ENCODE assay signal across 1 cellular context in the genomic region with DNA sequence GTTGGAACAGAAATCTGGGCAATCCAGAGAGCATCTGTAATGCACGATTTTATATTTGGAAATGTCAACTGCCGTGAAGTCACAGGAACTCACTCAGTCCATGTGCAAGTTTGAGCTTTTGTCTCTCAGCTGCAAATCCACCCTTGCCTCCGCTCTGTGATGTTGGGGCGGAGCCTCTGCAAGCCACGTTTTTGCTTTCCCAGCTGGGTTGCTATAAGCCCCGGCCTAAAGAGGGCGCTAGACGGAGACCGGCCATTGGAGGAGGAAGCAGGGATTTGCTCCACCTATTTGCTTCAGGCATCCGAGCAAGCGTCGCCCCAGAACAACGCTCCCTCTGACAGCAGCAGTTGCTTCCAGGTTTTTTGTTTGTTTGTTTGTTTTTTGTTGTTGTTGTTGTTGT.
TF ChIP-seq lines count a peak whose summit lies in the region.

No MANE protein-coding gene starts in this region.

TF ChIP-seq in WTC11, 78 proteins besides CTCF, POLR2A, EP300 and RAD21 (continued from another document):
- TF ChIP-seq, protein P1, sequence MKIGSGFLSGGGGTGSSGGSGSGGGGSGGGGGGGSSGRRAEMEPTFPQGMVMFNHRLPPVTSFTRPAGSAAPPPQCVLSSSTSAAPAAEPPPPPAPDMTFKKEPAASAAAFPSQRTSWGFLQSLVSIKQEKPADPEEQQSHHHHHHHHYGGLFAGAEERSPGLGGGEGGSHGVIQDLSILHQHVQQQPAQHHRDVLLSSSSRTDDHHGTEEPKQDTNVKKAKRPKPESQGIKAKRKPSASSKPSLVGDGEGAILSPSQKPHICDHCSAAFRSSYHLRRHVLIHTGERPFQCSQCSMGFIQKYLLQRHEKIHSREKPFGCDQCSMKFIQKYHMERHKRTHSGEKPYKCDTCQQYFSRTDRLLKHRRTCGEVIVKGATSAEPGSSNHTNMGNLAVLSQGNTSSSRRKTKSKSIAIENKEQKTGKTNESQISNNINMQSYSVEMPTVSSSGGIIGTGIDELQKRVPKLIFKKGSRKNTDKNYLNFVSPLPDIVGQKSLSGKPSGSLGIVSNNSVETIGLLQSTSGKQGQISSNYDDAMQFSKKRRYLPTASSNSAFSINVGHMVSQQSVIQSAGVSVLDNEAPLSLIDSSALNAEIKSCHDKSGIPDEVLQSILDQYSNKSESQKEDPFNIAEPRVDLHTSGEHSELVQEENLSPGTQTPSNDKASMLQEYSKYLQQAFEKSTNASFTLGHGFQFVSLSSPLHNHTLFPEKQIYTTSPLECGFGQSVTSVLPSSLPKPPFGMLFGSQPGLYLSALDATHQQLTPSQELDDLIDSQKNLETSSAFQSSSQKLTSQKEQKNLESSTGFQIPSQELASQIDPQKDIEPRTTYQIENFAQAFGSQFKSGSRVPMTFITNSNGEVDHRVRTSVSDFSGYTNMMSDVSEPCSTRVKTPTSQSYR (CRISPR knock-in tag; IDR thresholded peaks at IDR 0.05), result no peak
- TF ChIP-seq, protein P2, sequence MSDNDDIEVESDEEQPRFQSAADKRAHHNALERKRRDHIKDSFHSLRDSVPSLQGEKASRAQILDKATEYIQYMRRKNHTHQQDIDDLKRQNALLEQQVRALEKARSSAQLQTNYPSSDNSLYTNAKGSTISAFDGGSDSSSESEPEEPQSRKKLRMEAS (CRISPR knock-in tag; IDR thresholded peaks at IDR 0.05), result no peak
- TF ChIP-seq EMX1 (CRISPR knock-in tag; IDR thresholded peaks at IDR 0.05), result no peak
- TF ChIP-seq, protein P3, sequence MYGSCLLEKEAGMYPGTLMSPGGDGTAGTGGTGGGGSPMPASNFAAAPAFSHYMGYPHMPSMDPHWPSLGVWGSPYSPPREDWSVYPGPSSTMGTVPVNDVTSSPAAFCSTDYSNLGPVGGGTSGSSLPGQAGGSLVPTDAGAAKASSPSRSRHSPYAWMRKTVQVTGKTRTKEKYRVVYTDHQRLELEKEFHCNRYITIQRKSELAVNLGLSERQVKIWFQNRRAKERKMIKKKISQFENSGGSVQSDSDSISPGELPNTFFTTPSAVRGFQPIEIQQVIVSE (CRISPR knock-in tag; IDR thresholded peaks at IDR 0.05; ENCODE audit: borderline replicate concordance), result no peak
- TF ChIP-seq, protein P4, sequence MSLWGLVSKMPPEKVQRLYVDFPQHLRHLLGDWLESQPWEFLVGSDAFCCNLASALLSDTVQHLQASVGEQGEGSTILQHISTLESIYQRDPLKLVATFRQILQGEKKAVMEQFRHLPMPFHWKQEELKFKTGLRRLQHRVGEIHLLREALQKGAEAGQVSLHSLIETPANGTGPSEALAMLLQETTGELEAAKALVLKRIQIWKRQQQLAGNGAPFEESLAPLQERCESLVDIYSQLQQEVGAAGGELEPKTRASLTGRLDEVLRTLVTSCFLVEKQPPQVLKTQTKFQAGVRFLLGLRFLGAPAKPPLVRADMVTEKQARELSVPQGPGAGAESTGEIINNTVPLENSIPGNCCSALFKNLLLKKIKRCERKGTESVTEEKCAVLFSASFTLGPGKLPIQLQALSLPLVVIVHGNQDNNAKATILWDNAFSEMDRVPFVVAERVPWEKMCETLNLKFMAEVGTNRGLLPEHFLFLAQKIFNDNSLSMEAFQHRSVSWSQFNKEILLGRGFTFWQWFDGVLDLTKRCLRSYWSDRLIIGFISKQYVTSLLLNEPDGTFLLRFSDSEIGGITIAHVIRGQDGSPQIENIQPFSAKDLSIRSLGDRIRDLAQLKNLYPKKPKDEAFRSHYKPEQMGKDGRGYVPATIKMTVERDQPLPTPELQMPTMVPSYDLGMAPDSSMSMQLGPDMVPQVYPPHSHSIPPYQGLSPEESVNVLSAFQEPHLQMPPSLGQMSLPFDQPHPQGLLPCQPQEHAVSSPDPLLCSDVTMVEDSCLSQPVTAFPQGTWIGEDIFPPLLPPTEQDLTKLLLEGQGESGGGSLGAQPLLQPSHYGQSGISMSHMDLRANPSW (CRISPR knock-in tag; conservative IDR thresholded peaks at IDR 0.05; ENCODE audit: low read depth), result no peak
- TF ChIP-seq ZNF263 (CRISPR knock-in tag; IDR thresholded peaks at IDR 0.05; ENCODE audit: low read depth), result no peak
- TF ChIP-seq MYBL2 (CRISPR knock-in tag; IDR thresholded peaks at IDR 0.05), result no peak
